1 cellular context compared by ENCODE assay signal in genomic region chr2:174590928-174591648, GRCh38.
TF ChIP-seq lines count a peak whose summit lies in the region.

No MANE protein-coding gene starts in this region.

TF ChIP-seq in SK-N-SH, 30 proteins besides CTCF, POLR2A, EP300 and RAD21 (continued from another document):
- TF ChIP-seq IRF3 (IDR thresholded peaks at IDR 0.05; ENCODE audit: low read depth, low read length) (no peak), SMC3 (IDR thresholded peaks at IDR 0.05; ENCODE audit: low read depth, low read length) (no peak), NRF1 (IDR thresholded peaks at IDR 0.05; ENCODE audit: low read depth, low read length) (no peak), CHD2 (IDR thresholded peaks at IDR 0.05; ENCODE audit: low read length, partially characterized antibody) (no peak), FOSL2 (IDR thresholded peaks at IDR 0.05; ENCODE audit: borderline replicate concordance, low read depth) (peak; percentile 41; the same call in 1 of the 2 replicates), ELF1 (IDR thresholded peaks at IDR 0.05) (no peak), MXI1 (IDR thresholded peaks at IDR 0.05; ENCODE audit: low read depth, low read length) (no peak), RXRA (IDR thresholded peaks at IDR 0.05; ENCODE audit: borderline replicate concordance, low read depth) (0 out of 2 replicates have a peak, but pooled peaks have one; percentile 22), YY1 (IDR thresholded peaks at IDR 0.05; ENCODE audit: low read depth) (no peak), TAF1 (IDR thresholded peaks at IDR 0.05; ENCODE audit: borderline replicate concordance, low read depth, low read length) (no peak), SIN3A (IDR thresholded peaks at IDR 0.05; ENCODE audit: borderline replicate concordance, low read depth, low read length) (no peak), EZH2phosphoT487 (IDR thresholded peaks at IDR 0.05; ENCODE audit: borderline replicate concordance, low read depth) (no peak), NFIC (IDR thresholded peaks at IDR 0.05; ENCODE audit: borderline replicate concordance) (peak; percentile 69; the same call in 1 of the 2 replicates), RFX5 (IDR thresholded peaks at IDR 0.05; ENCODE audit: low read length) (no peak), REST (IDR thresholded peaks at IDR 0.05; ENCODE audit: low read depth, low read length) (no peak), FOXM1 (IDR thresholded peaks at IDR 0.05; ENCODE audit: low read depth) (peak; percentile 90), JUND (IDR thresholded peaks at IDR 0.05) (peak; percentile 40), MEF2A (IDR thresholded peaks at IDR 0.05; ENCODE audit: borderline replicate concordance, low read depth) (peak; percentile 43; the same call in 1 of the 2 replicates)
- TF ChIP-seq, protein P1, sequence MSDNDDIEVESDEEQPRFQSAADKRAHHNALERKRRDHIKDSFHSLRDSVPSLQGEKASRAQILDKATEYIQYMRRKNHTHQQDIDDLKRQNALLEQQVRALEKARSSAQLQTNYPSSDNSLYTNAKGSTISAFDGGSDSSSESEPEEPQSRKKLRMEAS (IDR thresholded peaks at IDR 0.05; ENCODE audit: low read depth), result peak; percentile 23; the same call in 1 of the 2 replicates
- TF ChIP-seq, protein P2, sequence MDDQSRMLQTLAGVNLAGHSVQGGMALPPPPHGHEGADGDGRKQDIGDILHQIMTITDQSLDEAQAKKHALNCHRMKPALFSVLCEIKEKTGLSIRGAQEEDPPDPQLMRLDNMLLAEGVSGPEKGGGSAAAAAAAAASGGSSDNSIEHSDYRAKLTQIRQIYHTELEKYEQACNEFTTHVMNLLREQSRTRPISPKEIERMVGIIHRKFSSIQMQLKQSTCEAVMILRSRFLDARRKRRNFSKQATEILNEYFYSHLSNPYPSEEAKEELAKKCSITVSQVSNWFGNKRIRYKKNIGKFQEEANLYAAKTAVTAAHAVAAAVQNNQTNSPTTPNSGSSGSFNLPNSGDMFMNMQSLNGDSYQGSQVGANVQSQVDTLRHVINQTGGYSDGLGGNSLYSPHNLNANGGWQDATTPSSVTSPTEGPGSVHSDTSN (IDR thresholded peaks at IDR 0.05), result peak; percentile 60
- TF ChIP-seq, protein P3, sequence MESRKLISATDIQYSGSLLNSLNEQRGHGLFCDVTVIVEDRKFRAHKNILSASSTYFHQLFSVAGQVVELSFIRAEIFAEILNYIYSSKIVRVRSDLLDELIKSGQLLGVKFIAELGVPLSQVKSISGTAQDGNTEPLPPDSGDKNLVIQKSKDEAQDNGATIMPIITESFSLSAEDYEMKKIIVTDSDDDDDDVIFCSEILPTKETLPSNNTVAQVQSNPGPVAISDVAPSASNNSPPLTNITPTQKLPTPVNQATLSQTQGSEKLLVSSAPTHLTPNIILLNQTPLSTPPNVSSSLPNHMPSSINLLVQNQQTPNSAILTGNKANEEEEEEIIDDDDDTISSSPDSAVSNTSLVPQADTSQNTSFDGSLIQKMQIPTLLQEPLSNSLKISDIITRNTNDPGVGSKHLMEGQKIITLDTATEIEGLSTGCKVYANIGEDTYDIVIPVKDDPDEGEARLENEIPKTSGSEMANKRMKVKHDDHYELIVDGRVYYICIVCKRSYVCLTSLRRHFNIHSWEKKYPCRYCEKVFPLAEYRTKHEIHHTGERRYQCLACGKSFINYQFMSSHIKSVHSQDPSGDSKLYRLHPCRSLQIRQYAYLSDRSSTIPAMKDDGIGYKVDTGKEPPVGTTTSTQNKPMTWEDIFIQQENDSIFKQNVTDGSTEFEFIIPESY (IDR thresholded peaks at IDR 0.05; ENCODE audit: borderline replicate concordance, low read depth), result no peak
